21 cellular contexts compared by ENCODE assay signal in genomic region chr16:12540290-12540689, GRCh38.
DNase-seq lines count a peak whose midpoint lies in the region; ATAC-seq lines count a peak whose summit lies in the region.
"Had no signal": no experiment of that assay in that cellular context is flagged by ENCODE, and none has a peak within 500 bp of the region (broad histone marks: within the 10 kb centered on the region; RNA-seq: fewer than 3 reads in every experiment).

No MANE protein-coding gene starts in this region.

- intact Hi-C loops in activated CD4-positive, alpha-beta T cell treated with anti-CD3 and anti-CD28 coated beads, Interleukin-2, amount 10 ng/mL, durations not matched to agents 24 days and 14 days (cut with micrococcal nuclease) = no loop called here
- intact Hi-C loops in activated T-helper 2 cell treated with anti-CD3 and anti-CD28 coated beads, Interferon-gamma antibody, Interleukin-2, Interleukin-4, amounts not matched to agents 10 μg/mL and 5 μg/mL and 100 μg/mL, durations not matched to agents 14 hours and 24 hours and 36 hours (cut with micrococcal nuclease) = no loop called here

- H3K27ac Mint-ChIP-seq in activated CD4-positive, alpha-beta T cell treated with anti-CD3 and anti-CD28 coated beads, Interleukin-2, amount 10 ng/mL, durations not matched to agents 24 days and 14 days = peak overlapping the region; percentile 94
- H3K27ac Mint-ChIP-seq in activated naive CD4-positive, alpha-beta T cell treated with anti-CD3 and anti-CD28 coated beads, Interleukin-2, amount 50 U/mL, for 72 hours = peak overlapping the region; percentile 95 to 98
- H3K27ac Mint-ChIP-seq in activated T-helper 2 cell treated with anti-CD3 and anti-CD28 coated beads, Interferon-gamma antibody, Interleukin-2, Interleukin-4, amounts not matched to agents 10 μg/mL and 5 μg/mL and 100 μg/mL, durations not matched to agents 14 hours and 24 hours and 36 hours = peak overlapping the region; percentile 93
- peak overlapping the region; percentile 86 for H3K27ac Mint-ChIP-seq in stimulated activated effector memory CD8-positive, alpha-beta T cell treated with anti-CD3 and anti-CD28 coated beads, Interleukin-12 subunit alpha, Interleukin-12 subunit beta, amount 100 ng/mL, for 72 hours
- H3K27ac Mint-ChIP-seq: CD4-positive, alpha-beta memory T cell had no signal

- H3K4me1 Mint-ChIP-seq in activated CD4-positive, alpha-beta T cell treated with anti-CD3 and anti-CD28 coated beads, Interleukin-2, amount 10 ng/mL, durations not matched to agents 24 days and 14 days = peaks cover 88% of the 10 kb centered on the region
- H3K4me1 Mint-ChIP-seq in activated T-helper 2 cell treated with anti-CD3 and anti-CD28 coated beads, Interferon-gamma antibody, Interleukin-2, Interleukin-4, amounts not matched to agents 10 μg/mL and 5 μg/mL and 100 μg/mL, durations not matched to agents 14 hours and 24 hours and 36 hours (ENCODE audit: low read depth) = peaks cover 83% of the 10 kb centered on the region
- peaks cover 84% of the 10 kb centered on the region for H3K4me1 Mint-ChIP-seq in stimulated activated effector memory CD8-positive, alpha-beta T cell treated with anti-CD3 and anti-CD28 coated beads, Interleukin-12 subunit alpha, Interleukin-12 subunit beta, amount 100 ng/mL, for 72 hours

- ATAC-seq in activated naive CD4-positive, alpha-beta T cell treated with anti-CD3 and anti-CD28 coated beads, Interleukin-2, amount 50 U/mL, for 72 hours = no peak
- no peak for ATAC-seq in stimulated activated effector memory CD8-positive, alpha-beta T cell treated with anti-CD3 and anti-CD28 coated beads, Interleukin-12 subunit alpha, Interleukin-12 subunit beta, amount 100 ng/mL, for 72 hours
- no peak for ATAC-seq in GM21447 (IDR thresholded peaks at IDR 0.05; ENCODE audit: unreplicated experiment)
- ATAC-seq: A549, GM23338, PC-3 had no signal

- H3K9me3 Mint-ChIP-seq in activated CD4-positive, alpha-beta T cell treated with anti-CD3 and anti-CD28 coated beads, Interleukin-2, amount 10 ng/mL, durations not matched to agents 24 days and 14 days = no peaks in the 10 kb centered on the region
- no peaks in the 10 kb centered on the region for H3K9me3 Mint-ChIP-seq in activated naive CD4-positive, alpha-beta T cell treated with anti-CD3 and anti-CD28 coated beads, Interleukin-2, amount 50 U/mL, for 72 hours
- H3K9me3 Mint-ChIP-seq in activated T-helper 2 cell treated with anti-CD3 and anti-CD28 coated beads, Interferon-gamma antibody, Interleukin-2, Interleukin-4, amounts not matched to agents 10 μg/mL and 5 μg/mL and 100 μg/mL, durations not matched to agents 14 hours and 24 hours and 36 hours = no peaks in the 10 kb centered on the region
- H3K9me3 Mint-ChIP-seq in stimulated activated effector memory CD8-positive, alpha-beta T cell treated with anti-CD3 and anti-CD28 coated beads, Interleukin-12 subunit alpha, Interleukin-12 subunit beta, amount 100 ng/mL, for 72 hours = no peaks in the 10 kb centered on the region
- H3K9me3 Mint-ChIP-seq: GM23338, IgD-negative memory B cell had no signal

- peak overlapping the region; percentile 54 for H3K4me3 Mint-ChIP-seq in activated CD4-positive, alpha-beta T cell treated with anti-CD3 and anti-CD28 coated beads, Interleukin-2, amount 10 ng/mL, durations not matched to agents 24 days and 14 days
- peak overlapping the region; percentile 61 for H3K4me3 Mint-ChIP-seq in activated T-helper 2 cell treated with anti-CD3 and anti-CD28 coated beads, Interferon-gamma antibody, Interleukin-2, Interleukin-4, amounts not matched to agents 10 μg/mL and 5 μg/mL and 100 μg/mL, durations not matched to agents 14 hours and 24 hours and 36 hours (ENCODE audit: low read depth)
- peak overlapping the region; percentile 29 for H3K4me3 Mint-ChIP-seq in stimulated activated effector memory CD8-positive, alpha-beta T cell treated with anti-CD3 and anti-CD28 coated beads, Interleukin-12 subunit alpha, Interleukin-12 subunit beta, amount 100 ng/mL, for 72 hours
- H3K4me3 Mint-ChIP-seq: CD4-positive, alpha-beta memory T cell; GM23338; IgD-negative memory B cell had no signal

- H3K36me3 Mint-ChIP-seq in activated CD4-positive, alpha-beta T cell treated with anti-CD3 and anti-CD28 coated beads, Interleukin-2, amount 10 ng/mL, durations not matched to agents 24 days and 14 days (ENCODE audit: low read depth) = peaks cover 26% of the 10 kb centered on the region
- H3K36me3 Mint-ChIP-seq in activated naive CD4-positive, alpha-beta T cell treated with anti-CD3 and anti-CD28 coated beads, Interleukin-2, amount 50 U/mL, for 72 hours = peaks cover 4 to 17% of the 10 kb centered on the region in 2 donors
- H3K36me3 Mint-ChIP-seq in activated T-helper 2 cell treated with anti-CD3 and anti-CD28 coated beads, Interferon-gamma antibody, Interleukin-2, Interleukin-4, amounts not matched to agents 10 μg/mL and 5 μg/mL and 100 μg/mL, durations not matched to agents 14 hours and 24 hours and 36 hours (ENCODE audit: low read depth) = peaks cover 14% of the 10 kb centered on the region
- H3K36me3 Mint-ChIP-seq in stimulated activated effector memory CD8-positive, alpha-beta T cell treated with anti-CD3 and anti-CD28 coated beads, Interleukin-12 subunit alpha, Interleukin-12 subunit beta, amount 100 ng/mL, for 72 hours = peaks cover 7% of the 10 kb centered on the region

- no peak for DNase-seq in activated CD4-positive, alpha-beta T cell treated with anti-CD3 and anti-CD28 coated beads, Interleukin-2, amount 10 ng/mL, durations not matched to agents 24 days and 14 days
- DNase-seq in activated CD4-positive, alpha-beta T cell treated with anti-CD3 and anti-CD28 coated beads for 4 hours = no peak
- DNase-seq in activated naive CD4-positive, alpha-beta T cell treated with anti-CD3 and anti-CD28 coated beads, Interleukin-2, amount 50 U/mL, for 72 hours (ENCODE audit: low spot score in 2 of 2) = no peak
- no peak for DNase-seq in activated naive CD4-positive, alpha-beta T cell (lab: John Stamatoyannopoulos, UW)
- DNase-seq in activated T-helper 2 cell treated with anti-CD3 and anti-CD28 coated beads, Interferon-gamma antibody, Interleukin-2, Interleukin-4, amounts not matched to agents 10 μg/mL and 5 μg/mL and 100 μg/mL, durations not matched to agents 14 hours and 24 hours and 36 hours (ENCODE audit: low spot score) = no peak
- DNase-seq in stimulated activated effector memory CD8-positive, alpha-beta T cell treated with anti-CD3 and anti-CD28 coated beads, Interleukin-12 subunit alpha, Interleukin-12 subunit beta, amount 100 ng/mL, for 72 hours (ENCODE audit: low spot score in 2 of 2) = no peak
- DNase-seq in DMS153 treated with DMSO at 0.1 percent for 48 hours (lab: John Stamatoyannopoulos, UW; ENCODE audit: unreplicated experiment) = no peak
- DNase-seq: CD4-positive, alpha-beta memory T cell; DMS153; GF-D8; Karpas-422; NCI-H1417 treated with DMSO at 0.1 percent for 48 hours; NCI-H187 treated with DMSO at 0.1 percent for 48 hours; NCI-H226; NCI-H524 treated with DMSO at 0.1 percent for 48 hours; PC-3; RPMI8226 had no signal

- H3K27me3 Mint-ChIP-seq in activated CD4-positive, alpha-beta T cell treated with anti-CD3 and anti-CD28 coated beads, Interleukin-2, amount 10 ng/mL, durations not matched to agents 24 days and 14 days = no peaks in the 10 kb centered on the region
- H3K27me3 Mint-ChIP-seq in activated T-helper 2 cell treated with anti-CD3 and anti-CD28 coated beads, Interferon-gamma antibody, Interleukin-2, Interleukin-4, amounts not matched to agents 10 μg/mL and 5 μg/mL and 100 μg/mL, durations not matched to agents 14 hours and 24 hours and 36 hours (ENCODE audit: low read depth) = no peaks in the 10 kb centered on the region
- H3K27me3 Mint-ChIP-seq: CD4-positive, alpha-beta memory T cell had no signal
